ENCODE assay signal across 12 cellular contexts in genomic region chr16:4514606-4515005, GRCh38. TPM values are rescaled to one million over a fixed set of nuclear protein-coding genes. Genes with fewer than 3 reads are reported as not detected.
DNase-seq lines count a peak whose midpoint lies in the region; ATAC-seq, FAIRE-seq and TF ChIP-seq lines count a peak whose summit lies in the region.
"Had no signal": no experiment of that assay in that cellular context is flagged by ENCODE, and none has a peak within 500 bp of the region (broad histone marks: within the 10 kb centered on the region; RNA-seq: fewer than 3 reads in every experiment).

No MANE protein-coding gene starts in this region.

- no peaks in the 10 kb centered on the region for H3K9me3 Mint-ChIP-seq in WTC11

- peak overlapping the region; percentile 34; the same call in 1 of the 2 replicates for H3K27ac Mint-ChIP-seq in WTC11

- TF ChIP-seq POLR2A in GM12891 (IDR thresholded peaks at IDR 0.05; ENCODE audit: low read depth, low read length) (no peak), esophagus squamous epithelium (IDR thresholded peaks at IDR 0.05) (no peak), ovary (IDR thresholded peaks at IDR 0.05) (no peak)

- DNase-seq in GM12891 (ENCODE audit: insufficient read length, low spot score) = no peak
- DNase-seq in WTC11 (ENCODE audit: low spot score) = no peak
- DNase-seq in esophagus squamous epithelium (lab: John Stamatoyannopoulos, UW) = no peak
- no peak for DNase-seq in sciatic nerve (ENCODE audit: low spot score)
- DNase-seq in amygdala (lab: John Stamatoyannopoulos, UW) = no peak
- no peak for DNase-seq in ovary
- DNase-seq: DMS79, NCI-H2107 had no signal

- H3K36me3 ChIP-seq in esophagus squamous epithelium (peaks cover 12 to 51% (median 13%) of the 10 kb centered on the region in 3 donors), ovary (no peaks in the 10 kb centered on the region)

- CTCF ChIA-PET in WTC11 (lab: Charles Lee) = interaction anchor here (0.6 to 4.3 kb wide), 14 partner anchors 9 to 112 kb away, joined by 3 to 21 read pairs (median 4); partner anchors contain the start of genes CDIP1 and MGRN1

- no peak for TF ChIP-seq EP300 in ovary (IDR thresholded peaks at IDR 0.05)

- H3K27me3 ChIP-seq in esophagus squamous epithelium (no peaks in the 10 kb centered on the region), ovary (no peaks in the 10 kb centered on the region)

- POLR2A ChIA-PET in WTC11 (lab: Charles Lee) = no interaction called here

- intact Hi-C loops in esophagus squamous epithelium (cut with DNase I) = loop anchor here (5.0 kb wide), 1 partner anchor 33 kb away; no protein-coding TSS in a partner anchor
- intact Hi-C loops in sciatic nerve (cut with DNase I) = loop anchor here (5.0 kb wide), 1 partner anchor 33 kb away; no protein-coding TSS in a partner anchor
- intact Hi-C loops in ovary (cut with DNase I) = loop anchor here in 1 of 4 donors (10.0 kb wide), 1 partner anchor 70 kb away; no protein-coding TSS in a partner anchor

- H3K4me1 ChIP-seq in esophagus squamous epithelium (peaks cover 11 to 77% (median 28%) of the 10 kb centered on the region in 3 donors), ovary (ENCODE audit: insufficient read depth) (no peaks in the 10 kb centered on the region)

- TF ChIP-seq CTCF in WTC11 (IDR thresholded peaks at IDR 0.05) (no peak), esophagus squamous epithelium (IDR thresholded peaks at IDR 0.05) (no peak), ovary (IDR thresholded peaks at IDR 0.05) (no peak)

- H3K27me3 Mint-ChIP-seq in WTC11 (ENCODE audit: low read depth) = no peaks in the 10 kb centered on the region

- no peaks in the 10 kb centered on the region for H3K9me3 ChIP-seq in esophagus squamous epithelium
- H3K9me3 ChIP-seq in ovary = no peaks in the 10 kb centered on the region

- H3K36me3 Mint-ChIP-seq in WTC11 = peaks cover 3% of the 10 kb centered on the region; the same call in 1 of the 2 replicates

- WGBS in esophagus squamous epithelium, 2 donors = 41 to 59% methylated on average over 5 to 7 of the region's 7 CpGs
- 43 to 61% (median 54%) methylated on average over 7 of the region's 7 CpGs for WGBS in ovary, 3 donors

- H3K27ac ChIP-seq in esophagus squamous epithelium = peak overlapping the region; percentile 25 to 84 (median 74)
- no peak overlapping the region for H3K27ac ChIP-seq in ovary

- ATAC-seq in WTC11 (no peak), sciatic nerve (peak; percentile 19), HG03097 (IDR thresholded peaks at IDR 0.05; ENCODE audit: low FRiP score, unreplicated experiment) (no peak), GM18909 (IDR thresholded peaks at IDR 0.05; ENCODE audit: poor library complexity, unreplicated experiment) (no peak)
- ATAC-seq: esophagus mucosa had no signal

- peak; percentile 70 for FAIRE-seq in GM12891 (lab: Jason Lieb, UNC)

- H3K4me1 Mint-ChIP-seq in WTC11 = peaks cover 16% of the 10 kb centered on the region

- no peak overlapping the region for H3K4me3 Mint-ChIP-seq in WTC11

- no peak overlapping the region for H3K4me3 ChIP-seq in esophagus squamous epithelium
- no peak overlapping the region for H3K4me3 ChIP-seq in ovary

TF ChIP-seq in GM12891, 5 proteins besides CTCF, POLR2A, EP300 and RAD21:
- no peak for TF ChIP-seq TAF1 (IDR thresholded peaks at IDR 0.05; ENCODE audit: low read depth, low read length)
- 0 out of 2 replicates have a peak, but pooled peaks have one; percentile 20 for TF ChIP-seq POU2F2 (IDR thresholded peaks at IDR 0.05; ENCODE audit: low read depth, low read length)
- TF ChIP-seq POLR2AphosphoS5 (IDR thresholded peaks at IDR 0.05; ENCODE audit: low read depth, low read length) = no peak
TF ChIP-seq in GM12891: peak in this region for 1.

TF ChIP-seq in WTC11, 78 proteins besides CTCF, POLR2A, EP300 and RAD21:
- TF ChIP-seq KAT7 (CRISPR knock-in tag; IDR thresholded peaks at IDR 0.05; ENCODE audit: borderline replicate concordance) (no peak), USF2 (CRISPR knock-in tag; IDR thresholded peaks at IDR 0.05) (no peak), EMX1 (CRISPR knock-in tag; IDR thresholded peaks at IDR 0.05) (no peak), ELF4 (CRISPR knock-in tag; IDR thresholded peaks at IDR 0.05; ENCODE audit: low read depth) (no peak), ETV6 (CRISPR knock-in tag; IDR thresholded peaks at IDR 0.05) (no peak), ZNF416 (CRISPR knock-in tag; IDR thresholded peaks at IDR 0.05) (no peak), NR1H2 (CRISPR knock-in tag; IDR thresholded peaks at IDR 0.05) (no peak)
TF ChIP-seq in WTC11: peak in this region for 0.

RNA-seq across cellular contexts. Expression of gene CDIP1, which starts 24.0 kb away (rescaled TPM):
- polyA plus RNA-seq in GM12891 (2012; ENCODE audit: low read depth, missing spikeins) = 24.6 TPM
- total RNA-seq in WTC11 (2021) (68.9 to 79.2 TPM (median 78.9 TPM) in 3 replicates), esophagus squamous epithelium (10 to 100 TPM; 10.2 to 26.5 (median 16.5) TPM), sciatic nerve (40.6 TPM), ovary (10 to 100 TPM; 14.6 to 55.1 (median 41.4) TPM)
- polyA plus RNA-seq in ovary = 10 to 100 TPM; 19.1 to 24.5 TPM

RNA-seq across cellular contexts. Expression of gene HMOX2, which starts 38.4 kb away (rescaled TPM):
- polyA plus RNA-seq in GM12891 (2012; ENCODE audit: low read depth, missing spikeins) = 34.0 TPM
- total RNA-seq in WTC11 (2021) (29.5 to 42.6 TPM (median 31.1 TPM) in 3 replicates), esophagus squamous epithelium (10 to 100 TPM; 46.9 to 94.0 (median 75.0) TPM), sciatic nerve (26.3 TPM), ovary (10 to 100 TPM; 25.0 to 40.5 (median 31.6) TPM)
- 10 to 100 TPM; 29.5 to 73.3 TPM for polyA plus RNA-seq in ovary

RNA-seq across cellular contexts. Expression of gene NMRAL1, which starts 40.2 kb away (rescaled TPM):
- polyA plus RNA-seq in GM12891 (2012; ENCODE audit: low read depth, missing spikeins) = 61.8 TPM
- 68.1 to 77.6 TPM (median 69.5 TPM) in 3 replicates for total RNA-seq in WTC11 (2021)
- total RNA-seq in esophagus squamous epithelium = 10 to 100 TPM; 25.4 to 55.5 (median 34.9) TPM
- total RNA-seq in sciatic nerve = 32.8 TPM
- 10 to 100 TPM; 41.7 to 72.7 (median 51.5) TPM for total RNA-seq in ovary
- 10 to 100 TPM; 15.0 to 56.5 TPM for polyA plus RNA-seq in ovary

RNA-seq across cellular contexts. Expression of gene C16orf96, which starts 41.5 kb away (rescaled TPM):
- polyA plus RNA-seq in GM12891 (2012; ENCODE audit: low read depth, missing spikeins) = 0.06 TPM
- total RNA-seq in WTC11 (2021) (1.3 to 2.1 TPM (median 1.5 TPM) in 3 replicates), esophagus squamous epithelium (under 1 TPM in 3 of 4 donors, not detected in 1; 0.04 to 0.19 (median 0.06) TPM), sciatic nerve (0.22 TPM), ovary (under 1 TPM; 0.10 to 0.30 (median 0.13) TPM)
- polyA plus RNA-seq in ovary = under 1 TPM; 0.07 to 0.08 TPM
- total RNA-seq: SK-MEL-5 had no signal

Comparison
In these comparisons a context has a peak if more than half of its experiments do, and no peak if none do; other contexts are left out.
1. H3K27ac ChIP-seq: peak in esophagus squamous epithelium (4 of 4); none in ovary (0 of 2).